ENCODE assay signal across 5 cellular contexts in genomic region chrX:110427076-110427475, GRCh38.
"Had no signal": no experiment of that assay in that cellular context is flagged by ENCODE, and none has a peak within 500 bp of the region (broad histone marks: within the 10 kb centered on the region; RNA-seq: fewer than 3 reads in every experiment).

No MANE protein-coding gene starts in this region.

- H3K9me3 Mint-ChIP-seq: GM23338, H9 had no signal

- DNase-seq: H9, HCEC 1CT, IMR-90 had no signal

- H3K27ac Mint-ChIP-seq: GM23338, H9 had no signal

- ATAC-seq: GM23338, K562 had no signal

- H3K4me3 Mint-ChIP-seq: GM23338, H9 had no signal

- H3K4me2 ChIP-seq: GM23338 had no signal

- H3K4me3 ChIP-seq: GM23338, K562 had no signal
